In the genomic region with DNA sequence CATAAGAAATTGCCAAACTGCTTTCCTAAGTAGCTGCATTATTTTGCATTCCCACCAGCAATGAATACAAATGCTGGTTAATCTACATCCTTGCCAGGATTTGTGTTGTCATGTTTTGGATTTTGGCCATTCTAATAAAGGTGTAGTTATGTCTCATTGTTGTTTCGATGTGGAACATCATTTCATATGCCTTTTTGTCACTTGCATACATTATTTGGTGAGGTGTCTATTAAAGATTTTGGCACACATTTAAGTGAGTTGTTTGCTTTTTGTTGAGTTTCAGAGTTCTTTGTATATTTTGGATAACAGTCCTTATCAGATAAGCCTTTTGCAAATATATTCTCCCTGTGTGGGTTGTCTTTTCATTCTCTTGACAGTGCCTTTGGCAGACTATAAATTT, we compare ENCODE assay signal across 16 cellular contexts.
DNase-seq lines count a peak whose midpoint lies in the region; ATAC-seq, FAIRE-seq and TF ChIP-seq lines count a peak whose summit lies in the region.
"Had no signal": no experiment of that assay in that cellular context is flagged by ENCODE, and none has a peak within 500 bp of the region (broad histone marks: within the 10 kb centered on the region; RNA-seq: fewer than 3 reads in every experiment).

No MANE protein-coding gene starts in this region.

- TF ChIP-seq CTCF in right lobe of liver (IDR thresholded peaks at IDR 0.05), result no peak
- TF ChIP-seq CTCF in HepG2 (CRISPR knock-in tag; IDR thresholded peaks at IDR 0.05), result no peak
- TF ChIP-seq CTCF in fibroblast of villous mesenchyme (IDR thresholded peaks at IDR 0.05; ENCODE audit: insufficient read depth, low read depth, low read length), result no peak

- H3K4me1 ChIP-seq in right lobe of liver (peaks cover 0 to 23% (median 5%) of the 10 kb centered on the region in 4 donors), HepG2 (ENCODE audit: insufficient read depth, low read length) (no peaks in the 10 kb centered on the region)

- CTCF ChIA-PET in HepG2 (lab: Yijun Ruan, JAX; ENCODE audit: low intra/inter-chr PET ratio, low total read pairs), result no interaction called here

- H3K4me3 ChIP-seq in right lobe of liver (no peak overlapping the region), HepG2 (replicated peaks in 1 of 3; ENCODE audit: insufficient read depth in 1 of 3, low read depth in 2 of 3, low read length in 3 of 3) (no peak overlapping the region), fibroblast of villous mesenchyme (ENCODE audit: low read depth, low read length) (no peak overlapping the region)

- FAIRE-seq in HepG2 (lab: Jason Lieb, UNC) (no peak), endometrium (lab: Jason Lieb, UNC) (peak; percentile 31)
- FAIRE-seq: GM19239 had no signal

- ATAC-seq in right lobe of liver (peak; percentile 76 to 85 (median 80)), HepG2 (no peak), HG03439 (IDR thresholded peaks at IDR 0.05; ENCODE audit: unreplicated experiment) (no peak)
- ATAC-seq: CD8-positive, alpha-beta T cell had no signal

- in situ Hi-C loops in HepG2 (cut with HindIII; ENCODE audit: extremely low pct_ligation_motif_present, low pct_unique_long_range_greater_than_20kb), result no loop called here

- POLR2A ChIA-PET in HepG2 (lab: Yijun Ruan, JAX), result no interaction called here

- TF ChIP-seq RAD21 in HepG2 (CRISPR knock-in tag; IDR thresholded peaks at IDR 0.05), result no peak

- H4K20me1 ChIP-seq in HepG2 (ENCODE audit: insufficient read depth, low read length), result no peaks in the 10 kb centered on the region

- H3K36me3 ChIP-seq in right lobe of liver (no peaks in the 10 kb centered on the region), HepG2 (replicated peaks in 1 of 2; ENCODE audit: control insufficient read depth in 1 of 2, insufficient read depth in 2 of 2, low read length in 2 of 2) (no peaks in the 10 kb centered on the region)

- H3K79me2 ChIP-seq in HepG2 (ENCODE audit: insufficient read depth, low read length), result no peaks in the 10 kb centered on the region

- TF ChIP-seq POLR2A in right lobe of liver (IDR thresholded peaks at IDR 0.05) (no peak), HepG2 (IDR thresholded peaks at IDR 0.05; ENCODE audit: insufficient read depth in 1 of 2, low read depth in 2 of 2, low read length in 2 of 2) (no peak)

- no peak overlapping the region for H3K9ac ChIP-seq in HepG2 (ENCODE audit: insufficient read depth, low read depth, low read length)

- H3K27ac ChIP-seq in right lobe of liver, result no peak overlapping the region
- H3K27ac ChIP-seq in HepG2 (ENCODE audit: extremely low read length, insufficient read depth, low read length), result no peak overlapping the region

- intact Hi-C loops in right lobe of liver (cut with DNase I), result no loop called here
- intact Hi-C loops in HepG2 (cut with micrococcal nuclease; ENCODE audit: unreplicated experiment), result no loop called here

- H3K4me2 ChIP-seq in HepG2 (ENCODE audit: low read depth, low read length), result no peak overlapping the region

- H3K27me3 ChIP-seq in right lobe of liver (no peaks in the 10 kb centered on the region), HepG2 (ENCODE audit: control insufficient read depth in 1 of 2, insufficient read depth in 2 of 2, low read length in 2 of 2) (no peaks in the 10 kb centered on the region; a peak in 1 of 5 replicates)

- 8% methylated on average over 1 of the region's 1 CpG for WGBS in right lobe of liver (ENCODE audit: insufficient coverage, low coverage, low lambda C conversion rate, missing lambda C conversion rate)
- 3% methylated on average over 1 of the region's 1 CpG for WGBS in HepG2 (ENCODE audit: low lambda C conversion rate)

- DNase-seq in right lobe of liver (no peak), HepG2 (ENCODE audit: low spot score) (no peak), fibroblast of villous mesenchyme (ENCODE audit: low read depth) (peak; percentile 23), epidermal melanocyte (ENCODE audit: insufficient read length, low spot score) (no peak), Ammon's horn (ENCODE audit: low spot score) (no peak)
- DNase-seq in activated effector memory CD4-positive, alpha-beta T cell treated with Interleukin-2 at 50 U/mL for 16 hours, result no peak
- DNase-seq: ACHN; Caco-2; CD8-positive, alpha-beta T cell; DND-41; GDM1; GOT3; H9 had no signal

- no peak overlapping the region for H2AFZ ChIP-seq in HepG2 (ENCODE audit: low read length)

- no TSS peak for BruUV-seq in HepG2 (replicated peaks; lab: Mats Ljungman, UMichigan)

- TF ChIP-seq EP300 in HepG2 (IDR thresholded peaks at IDR 0.05; ENCODE audit: low read depth in 2 of 2, low read length in 2 of 2) (no peak), HepG2 (CRISPR knock-in tag; IDR thresholded peaks at IDR 0.05; ENCODE audit: borderline replicate concordance) (no peak)

- H3K9me3 ChIP-seq in right lobe of liver (no peaks in the 10 kb centered on the region), HepG2 (ENCODE audit: low read length) (no peaks in the 10 kb centered on the region)
- H3K9me3 ChIP-seq: Caco-2 had no signal

TF ChIP-seq in HepG2, 621 proteins besides CTCF, POLR2A, EP300 and RAD21:
- TF ChIP-seq ZMYM3 (CRISPR knock-in tag; IDR thresholded peaks at IDR 0.05) (no peak), NR2F1 (CRISPR knock-in tag; IDR thresholded peaks at IDR 0.05) (no peak), ZNF296 (CRISPR knock-in tag; conservative IDR thresholded peaks at IDR 0.05) (no peak), FOXJ3 (CRISPR knock-in tag; IDR thresholded peaks at IDR 0.05; ENCODE audit: borderline replicate concordance) (no peak), ZNF713 (CRISPR knock-in tag; IDR thresholded peaks at IDR 0.05) (no peak), ZNF256 (CRISPR knock-in tag; conservative IDR thresholded peaks at IDR 0.05) (no peak), ZNF737 (CRISPR knock-in tag; IDR thresholded peaks at IDR 0.05; ENCODE audit: borderline replicate concordance) (no peak), ZMYM4 (CRISPR knock-in tag; IDR thresholded peaks at IDR 0.05) (no peak), MAFF (IDR thresholded peaks at IDR 0.05; ENCODE audit: low read depth, low read length) (no peak), ZNF782 (CRISPR knock-in tag; IDR thresholded peaks at IDR 0.05; ENCODE audit: borderline replicate concordance) (no peak), MATR3 (CRISPR knock-in tag; IDR thresholded peaks at IDR 0.05) (no peak), CBX1 (IDR thresholded peaks at IDR 0.05; ENCODE audit: low read depth) (no peak), NFIB (CRISPR knock-in tag; IDR thresholded peaks at IDR 0.05; ENCODE audit: borderline replicate concordance) (no peak), NFKBIZ (CRISPR knock-in tag; IDR thresholded peaks at IDR 0.05) (no peak), POLR2AphosphoS5 (IDR thresholded peaks at IDR 0.05; ENCODE audit: low read depth, low read length) (no peak), ZNF292 (CRISPR knock-in tag; IDR thresholded peaks at IDR 0.05; ENCODE audit: borderline replicate concordance, low read depth) (no peak), ZNF746 (CRISPR knock-in tag; IDR thresholded peaks at IDR 0.05) (no peak), PHF20 (CRISPR knock-in tag; IDR thresholded peaks at IDR 0.05) (no peak)
- TF ChIP-seq, protein P1, sequence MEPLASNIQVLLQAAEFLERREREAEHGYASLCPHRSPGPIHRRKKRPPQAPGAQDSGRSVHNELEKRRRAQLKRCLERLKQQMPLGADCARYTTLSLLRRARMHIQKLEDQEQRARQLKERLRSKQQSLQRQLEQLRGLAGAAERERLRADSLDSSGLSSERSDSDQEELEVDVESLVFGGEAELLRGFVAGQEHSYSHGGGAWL (CRISPR knock-in tag; IDR thresholded peaks at IDR 0.05), result no peak
- TF ChIP-seq, protein P2, sequence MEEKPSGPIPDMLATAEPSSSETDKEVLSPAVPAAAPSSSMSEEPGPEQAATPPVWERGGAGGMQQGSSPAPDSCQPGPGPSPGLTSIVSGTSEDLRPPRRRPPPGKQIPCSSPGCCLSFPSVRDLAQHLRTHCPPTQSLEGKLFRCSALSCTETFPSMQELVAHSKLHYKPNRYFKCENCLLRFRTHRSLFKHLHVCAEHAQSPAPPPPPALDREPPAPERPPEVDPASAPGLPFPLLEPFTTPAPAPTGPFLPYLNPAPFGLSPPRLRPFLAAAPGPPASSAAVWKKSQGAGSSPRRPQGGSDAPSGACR (CRISPR knock-in tag; IDR thresholded peaks at IDR 0.05), result no peak

Comparison
In these comparisons a context has a peak if more than half of its experiments do, and no peak if none do; other contexts are left out.
1. ATAC-seq: peak in right lobe of liver (4 of 4); none in HepG2 (single experiment) and HG03439 (single experiment).